ENCODE assay signal across 23 cellular contexts in the genomic region with DNA sequence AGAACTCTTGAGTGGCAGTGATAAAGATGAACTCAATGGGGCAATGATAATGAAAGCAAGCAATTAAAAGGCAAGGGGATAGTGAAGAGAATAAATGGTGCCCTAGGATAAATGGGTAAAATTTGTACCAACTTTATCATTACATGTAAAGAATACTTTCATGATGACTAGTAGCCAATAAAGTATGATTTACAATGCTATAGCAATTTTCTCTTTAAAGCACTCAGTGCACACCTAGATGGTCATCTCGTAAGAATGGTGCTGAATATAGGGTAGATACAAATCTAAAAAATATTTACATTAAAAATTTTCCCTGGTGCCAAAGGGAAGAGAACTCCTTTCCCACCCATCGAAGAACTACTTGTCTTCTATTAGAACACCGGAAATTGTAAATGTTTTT.
"Had no signal": no experiment of that assay in that cellular context is flagged by ENCODE, and none has a peak within 500 bp of the region (broad histone marks: within the 10 kb centered on the region; RNA-seq: fewer than 3 reads in every experiment).

No MANE protein-coding gene starts in this region.

- H3K36me3 ChIP-seq: colonic mucosa, esophagus squamous epithelium, gastrocnemius medialis, heart right ventricle, left lung, lower lobe of right lung had no signal

- H3K4me1 ChIP-seq: colonic mucosa, esophagus squamous epithelium, gastrocnemius medialis, heart right ventricle, left lung, lower lobe of right lung had no signal

- H3K27me3 ChIP-seq: colonic mucosa, esophagus squamous epithelium, gastrocnemius medialis, heart right ventricle, left lung had no signal

- DNase-seq: colonic mucosa; cortex of kidney; effector CD8-positive, alpha-beta T cell; effector memory CD8-positive, alpha-beta T cell; endodermal cell; erythroblast; esophagus squamous epithelium; foreskin fibroblast; foreskin melanocyte; gastrocnemius medialis; glutamatergic neuron; head of caudate nucleus; heart right ventricle; hippocampal formation; left cardiac atrium; left lung; left ventricle myocardium superior; lower lobe of right lung; mesenchymal stem cell; mucosa of descending colon; naive B cell had no signal

- ATAC-seq: effector memory CD8-positive, alpha-beta T cell; esophagus mucosa; gastrocnemius medialis; heart right ventricle; left cardiac atrium; left lung; left ventricle myocardium superior; lower lobe of right lung; mucosa of descending colon had no signal

- H3K27ac ChIP-seq: colonic mucosa, epithelial cell of prostate, esophagus squamous epithelium, gastrocnemius medialis, heart right ventricle, left lung, lower lobe of right lung had no signal

- H3K9me3 ChIP-seq: colonic mucosa, esophagus squamous epithelium, gastrocnemius medialis, left lung, lower lobe of right lung, mucosa of descending colon had no signal

- H3K4me3 ChIP-seq: colonic mucosa, esophagus squamous epithelium, gastrocnemius medialis, heart right ventricle, left lung, lower lobe of right lung, mucosa of descending colon had no signal
